ENCODE assay signal across 8 cellular contexts in genomic region chr11:133860151-133860550, GRCh38. TPM values are rescaled to one million over a fixed set of nuclear protein-coding genes. Genes with fewer than 3 reads are reported as not detected.
"Had no signal": no experiment of that assay in that cellular context is flagged by ENCODE, and none has a peak within 500 bp of the region (broad histone marks: within the 10 kb centered on the region; RNA-seq: fewer than 3 reads in every experiment).

No MANE protein-coding gene starts in this region.

- DNase-seq: GDM1, GF-D8 had no signal

- ATAC-seq: GM12878 had no signal

- FAIRE-seq: G401.6, GM12878, GM12891, GM18507, GM19239 had no signal

RNA-seq across cellular contexts. Expression of gene SPATA19, which starts 14.8 kb away (rescaled TPM):
- total RNA-seq: G401, GM12878 had no signal
- polyA plus RNA-seq: GM12878 had no signal
